Comparison of ENCODE assay signal across 2 cellular contexts in the genomic region with DNA sequence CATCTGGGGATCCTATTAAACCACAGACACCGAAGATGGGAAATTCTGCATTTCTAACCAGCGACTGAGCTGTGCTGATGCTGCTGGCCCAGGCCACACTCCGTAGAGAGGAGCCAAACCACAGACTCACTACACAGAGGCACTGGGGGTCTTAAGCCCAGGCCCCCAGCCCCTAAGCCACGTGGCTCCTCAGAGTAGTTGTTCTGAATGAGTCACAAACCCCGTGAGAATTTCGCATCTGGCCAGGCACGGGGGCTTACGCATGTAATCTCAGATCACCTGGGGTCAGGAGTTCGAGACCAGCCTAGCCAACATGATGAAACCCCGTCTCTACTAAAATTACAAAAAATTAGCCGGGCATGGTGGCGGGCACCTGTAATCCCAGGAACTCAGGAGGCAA.
TF ChIP-seq lines count a peak whose summit lies in the region.

No MANE protein-coding gene starts in this region.

TF ChIP-seq in HEK293, 187 proteins besides CTCF, POLR2A, EP300 and RAD21:
- TF ChIP-seq ZNF335 (tag by site-specific recombination; conservative IDR thresholded peaks at IDR 0.05) (peak; percentile 43; the same call in 1 of the 2 replicates), ZNF184 (tag by site-specific recombination; IDR thresholded peaks at IDR 0.05) (no peak)

TF ChIP-seq in K562, 482 proteins besides CTCF, POLR2A, EP300 and RAD21:
- TF ChIP-seq PTTG1 (tag; IDR thresholded peaks at IDR 0.05; ENCODE audit: low read depth) (no peak), TCF3 (CRISPR knock-in tag; IDR thresholded peaks at IDR 0.05) (no peak), ASH1L (IDR thresholded peaks at IDR 0.05; ENCODE audit: borderline replicate concordance, low read depth, partially characterized antibody) (no peak), ZBTB7A (IDR thresholded peaks at IDR 0.05; ENCODE audit: borderline replicate concordance, control insufficient read depth, low read depth, low read length) (peak; percentile 71; the same call in 1 of the 2 replicates)
- TF ChIP-seq, protein P1, sequence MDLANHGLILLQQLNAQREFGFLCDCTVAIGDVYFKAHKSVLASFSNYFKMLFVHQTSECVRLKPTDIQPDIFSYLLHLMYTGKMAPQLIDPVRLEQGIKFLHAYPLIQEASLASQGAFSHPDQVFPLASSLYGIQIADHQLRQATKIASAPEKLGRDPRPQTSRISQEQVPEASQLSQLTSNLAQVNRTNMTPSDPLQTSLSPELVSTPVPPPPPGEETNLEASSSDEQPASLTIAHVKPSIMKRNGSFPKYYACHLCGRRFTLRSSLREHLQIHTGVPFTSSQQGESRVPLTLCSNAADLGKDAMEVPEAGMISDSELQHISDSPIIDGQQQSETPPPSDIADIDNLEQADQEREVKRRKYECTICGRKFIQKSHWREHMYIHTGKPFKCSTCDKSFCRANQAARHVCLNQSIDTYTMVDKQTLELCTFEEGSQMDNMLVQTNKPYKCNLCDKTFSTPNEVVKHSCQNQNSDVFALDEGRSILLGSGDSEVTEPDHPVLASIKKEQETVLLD (IDR thresholded peaks at IDR 0.05) = no peak
